Comparison of ENCODE assay signal across 1 cellular context in the genomic region with DNA sequence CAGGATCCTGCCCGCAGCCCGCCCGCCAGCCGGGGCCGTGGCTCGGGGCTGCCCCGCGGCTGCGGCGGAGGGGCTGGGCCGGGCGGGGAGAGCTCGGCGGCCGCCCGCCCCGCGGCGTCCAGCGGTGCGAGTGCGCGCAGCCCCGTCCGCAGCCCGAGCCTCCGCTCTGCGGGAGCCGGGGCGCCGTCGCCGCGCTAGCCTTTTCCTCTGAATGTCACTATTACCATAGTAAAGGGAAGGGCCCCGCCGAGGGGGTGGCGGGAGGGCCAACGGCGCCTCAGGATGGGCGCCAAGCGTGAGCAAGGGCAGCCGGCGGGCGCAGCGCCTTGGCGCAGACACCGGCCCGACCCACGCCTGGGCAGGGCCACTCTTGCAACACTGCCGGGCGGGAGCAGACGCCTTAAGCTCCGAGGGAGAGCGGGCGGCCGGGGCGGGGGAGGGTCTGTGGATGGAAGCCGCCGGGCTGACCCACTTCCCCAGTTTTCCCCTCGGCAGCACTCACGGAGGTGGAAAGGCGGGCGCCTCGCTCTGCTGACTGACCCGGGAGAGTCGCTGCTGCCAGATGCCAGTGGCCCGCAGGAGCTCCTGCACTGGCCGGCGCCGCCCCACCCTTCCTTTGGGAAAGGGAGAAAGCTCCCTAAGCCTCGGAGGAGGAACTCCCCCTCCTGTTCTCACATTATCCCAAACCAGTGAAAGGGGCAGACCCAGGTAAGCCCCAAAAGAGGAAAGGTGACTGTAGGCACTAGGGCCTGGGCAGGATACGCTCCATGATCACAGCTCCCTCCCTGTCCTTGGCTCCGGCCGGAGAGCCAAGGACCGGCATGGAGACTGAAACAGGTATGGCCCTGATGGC.
TF ChIP-seq lines count a peak whose summit lies in the region.

No MANE protein-coding gene starts in this region.

TF ChIP-seq in liver, 16 proteins besides CTCF, POLR2A, EP300 and RAD21 (continued from another document):
- TF ChIP-seq, protein P1, sequence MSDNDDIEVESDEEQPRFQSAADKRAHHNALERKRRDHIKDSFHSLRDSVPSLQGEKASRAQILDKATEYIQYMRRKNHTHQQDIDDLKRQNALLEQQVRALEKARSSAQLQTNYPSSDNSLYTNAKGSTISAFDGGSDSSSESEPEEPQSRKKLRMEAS (IDR thresholded peaks at IDR 0.05), result no peak
- no peak for TF ChIP-seq NR2F2 (IDR thresholded peaks at IDR 0.05)
- no peak for TF ChIP-seq EGR1 (IDR thresholded peaks at IDR 0.05; ENCODE audit: low read depth in 2 of 2)
- no peak for TF ChIP-seq SP1 (IDR thresholded peaks at IDR 0.05)
- TF ChIP-seq FOXA2 (IDR thresholded peaks at IDR 0.05), result no peak
- TF ChIP-seq, protein P2, sequence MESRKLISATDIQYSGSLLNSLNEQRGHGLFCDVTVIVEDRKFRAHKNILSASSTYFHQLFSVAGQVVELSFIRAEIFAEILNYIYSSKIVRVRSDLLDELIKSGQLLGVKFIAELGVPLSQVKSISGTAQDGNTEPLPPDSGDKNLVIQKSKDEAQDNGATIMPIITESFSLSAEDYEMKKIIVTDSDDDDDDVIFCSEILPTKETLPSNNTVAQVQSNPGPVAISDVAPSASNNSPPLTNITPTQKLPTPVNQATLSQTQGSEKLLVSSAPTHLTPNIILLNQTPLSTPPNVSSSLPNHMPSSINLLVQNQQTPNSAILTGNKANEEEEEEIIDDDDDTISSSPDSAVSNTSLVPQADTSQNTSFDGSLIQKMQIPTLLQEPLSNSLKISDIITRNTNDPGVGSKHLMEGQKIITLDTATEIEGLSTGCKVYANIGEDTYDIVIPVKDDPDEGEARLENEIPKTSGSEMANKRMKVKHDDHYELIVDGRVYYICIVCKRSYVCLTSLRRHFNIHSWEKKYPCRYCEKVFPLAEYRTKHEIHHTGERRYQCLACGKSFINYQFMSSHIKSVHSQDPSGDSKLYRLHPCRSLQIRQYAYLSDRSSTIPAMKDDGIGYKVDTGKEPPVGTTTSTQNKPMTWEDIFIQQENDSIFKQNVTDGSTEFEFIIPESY (IDR thresholded peaks at IDR 0.05), result no peak
